In the genomic region with DNA sequence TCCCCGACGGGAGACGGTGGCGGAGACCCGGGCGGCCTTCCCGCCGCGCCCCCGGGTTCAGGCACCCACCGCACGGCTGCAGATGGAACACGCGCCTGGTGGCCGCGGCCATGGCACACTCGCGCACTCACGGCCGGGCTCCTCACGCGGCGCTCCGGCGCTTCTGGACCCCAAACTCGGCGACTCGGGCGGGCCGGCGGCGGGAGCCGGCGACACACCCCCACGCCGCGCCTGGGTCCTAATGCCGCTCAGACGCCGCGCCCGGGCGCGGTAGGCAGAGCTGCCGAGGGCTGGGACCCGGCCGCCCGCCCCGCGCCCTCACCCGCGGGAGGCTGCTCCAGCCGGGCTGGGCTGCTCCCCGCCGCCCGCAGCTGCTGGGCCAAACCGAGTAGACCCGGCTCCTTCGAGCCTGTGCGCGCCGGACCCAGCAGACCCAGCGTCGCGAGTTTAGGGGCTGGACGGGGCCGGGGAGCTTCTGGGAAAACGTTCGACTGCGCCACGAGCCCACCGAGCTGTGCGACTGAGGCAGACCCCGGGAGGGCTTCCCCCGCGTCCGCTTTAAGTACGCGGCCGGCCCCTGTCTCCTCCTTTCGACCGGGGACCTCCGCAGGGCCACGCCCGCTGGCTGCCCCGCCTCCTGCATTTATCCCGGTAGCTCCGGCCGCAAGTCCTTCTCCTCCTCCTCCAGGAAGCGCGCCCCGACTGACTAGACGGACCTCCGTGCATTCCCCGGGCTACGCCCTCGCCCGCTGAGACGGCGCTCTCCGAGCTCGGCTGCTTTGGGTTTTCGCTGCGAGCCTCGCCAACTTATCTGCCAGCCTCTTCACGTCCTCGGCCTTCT, we compare ENCODE assay signal across 8 cellular contexts. TPM values are rescaled to one million over a fixed set of nuclear protein-coding genes. Genes with fewer than 3 reads are reported as not detected.
DNase-seq lines count a peak whose midpoint lies in the region; ATAC-seq and TF ChIP-seq lines count a peak whose summit lies in the region.

Gene SLC4A11, minus strand, starts transcription at position 165 of the 841 bp plus-strand sequence. Its CDS starts 53 bp downstream, at position 112.

- H3F3A ChIP-seq in neural progenitor cell (ENCODE audit: low read depth) = peaks cover 20% of the 10 kb centered on the region

- no peaks in the 10 kb centered on the region for H3K4me1 Mint-ChIP-seq in activated T-helper 17 cell treated with anti-CD3 and anti-CD28 coated beads, Interleukin-2, amount 50 U/mL, for 72 hours
- H3K4me1 Mint-ChIP-seq in neural progenitor cell = peaks cover 13% of the 10 kb centered on the region

- DNase-seq in DMS153 (lab: John Stamatoyannopoulos, UW) = peak; percentile 58
- DNase-seq in H7 = peak; percentile 96
- DNase-seq in NCI-H748 treated with DMSO at 0.1 percent for 48 hours (lab: John Stamatoyannopoulos, UW) = peak; percentile 69
- peak; percentile 77 to 87 for DNase-seq in foreskin keratinocyte
- peak; percentile 76 for DNase-seq in neural progenitor cell (ENCODE audit: low spot score)
- no peak for DNase-seq in NCI-H446 treated with DMSO at 0.1 percent for 48 hours (lab: John Stamatoyannopoulos, UW)

- H3K27me3 ChIP-seq in H7 (ENCODE audit: control insufficient read depth, insufficient read depth, low read length) (peaks cover 51% of the 10 kb centered on the region), foreskin keratinocyte (no peaks in the 10 kb centered on the region), neural progenitor cell (peaks cover 71% of the 10 kb centered on the region)

- no peak within 1 kb of the TSS for H3K9ac ChIP-seq in neural progenitor cell

- H3K9me3 ChIP-seq in neural progenitor cell (ENCODE audit: low read depth) = no peaks in the 10 kb centered on the region

- no peaks in the 10 kb centered on the region for H4K20me1 ChIP-seq in neural progenitor cell (ENCODE audit: low read depth)

- peaks cover 7% of the 10 kb centered on the region for H3K4me1 ChIP-seq in foreskin keratinocyte
- H3K4me1 ChIP-seq in neural progenitor cell = peaks cover 7% of the 10 kb centered on the region

- no peak within 1 kb of the TSS for H3K27ac Mint-ChIP-seq in activated T-helper 17 cell treated with anti-CD3 and anti-CD28 coated beads, Interleukin-2, amount 50 U/mL, for 72 hours
- H3K27ac Mint-ChIP-seq in neural progenitor cell = no peak within 1 kb of the TSS

- H3K4me3 ChIP-seq in H7 (ENCODE audit: insufficient read depth, low read depth, low read length) = peak within 1 kb of the TSS; percentile 76
- peak within 1 kb of the TSS; percentile 73 for H3K4me3 ChIP-seq in neural progenitor cell

- peak within 1 kb of the TSS; percentile 92 for H3K4me2 ChIP-seq in neural progenitor cell

- no peaks in the 10 kb centered on the region; the same call in 1 of the 2 replicates for H3K36me3 ChIP-seq in H7 (replicated peaks; ENCODE audit: control insufficient read depth, insufficient read depth, low read length)
- H3K36me3 ChIP-seq in neural progenitor cell = no peaks in the 10 kb centered on the region

- ATAC-seq in activated T-helper 17 cell treated with anti-CD3 and anti-CD28 coated beads, Interleukin-2, amount 50 U/mL, for 72 hours (replicated peaks) = peak; percentile 66
- peak; percentile 65 for ATAC-seq in foreskin keratinocyte
- no peak for ATAC-seq in GM18858 (IDR thresholded peaks at IDR 0.05; ENCODE audit: unreplicated experiment)

- H3K4me3 Mint-ChIP-seq in activated T-helper 17 cell treated with anti-CD3 and anti-CD28 coated beads, Interleukin-2, amount 50 U/mL, for 72 hours = peak within 1 kb of the TSS; percentile 85
- H3K4me3 Mint-ChIP-seq in neural progenitor cell = peak within 1 kb of the TSS; percentile 88

- peak within 1 kb of the TSS; percentile 99 for H2AFZ ChIP-seq in neural progenitor cell (replicated peaks)

- H3K79me2 ChIP-seq in neural progenitor cell (ENCODE audit: low read depth) = no peaks in the 10 kb centered on the region

- no peaks in the 10 kb centered on the region for H3K9me3 Mint-ChIP-seq in activated T-helper 17 cell treated with anti-CD3 and anti-CD28 coated beads, Interleukin-2, amount 50 U/mL, for 72 hours
- H3K9me3 Mint-ChIP-seq in neural progenitor cell = peaks cover 4% of the 10 kb centered on the region

- peaks cover 33% of the 10 kb centered on the region for H3K27me3 Mint-ChIP-seq in activated T-helper 17 cell treated with anti-CD3 and anti-CD28 coated beads, Interleukin-2, amount 50 U/mL, for 72 hours
- peaks cover 70% of the 10 kb centered on the region for H3K27me3 Mint-ChIP-seq in neural progenitor cell (ENCODE audit: insufficient read depth, low read depth)

- peak within 1 kb of the TSS; percentile 48 for H3K27ac ChIP-seq in foreskin keratinocyte
- no peak within 1 kb of the TSS for H3K27ac ChIP-seq in neural progenitor cell

- no peaks in the 10 kb centered on the region for H3K36me3 Mint-ChIP-seq in activated T-helper 17 cell treated with anti-CD3 and anti-CD28 coated beads, Interleukin-2, amount 50 U/mL, for 72 hours (ENCODE audit: low read depth)
- H3K36me3 Mint-ChIP-seq in neural progenitor cell = no peaks in the 10 kb centered on the region

- no peak for TF ChIP-seq CTCF in foreskin keratinocyte (conservative IDR thresholded peaks at IDR 0.05)
- TF ChIP-seq CTCF in neural progenitor cell (IDR thresholded peaks at IDR 0.05) = no peak

RNA-seq across cellular contexts. Expression of gene SLC4A11, which starts in this region (rescaled TPM):
- 3.1 and 4.9 TPM in 2 replicates for total RNA-seq in H7 (2014; rRNA removed; shearing (Covaris generic))
- 1 to 10 TPM in 1 of 2 donors, under 1 TPM in 1; 0.26 to 2.0 TPM for total RNA-seq in activated T-helper 17 cell treated with anti-CD3 and anti-CD28 coated beads, Interleukin-2, amount 50 U/mL, for 72 hours
- 11.3 TPM in 2 replicates for total RNA-seq in foreskin keratinocyte
- polyA plus RNA-seq in foreskin keratinocyte = 9.6 and 10.2 TPM in 2 replicates
- 0.95 and 3.4 TPM in 2 replicates for total RNA-seq in neural progenitor cell (ENCODE audit: low replicate concordance)
